Comparison of ENCODE assay signal across 36 cellular contexts in genomic region chr12:62458626-62459025, GRCh38.
"Had no signal": no experiment of that assay in that cellular context is flagged by ENCODE, and none has a peak within 500 bp of the region (broad histone marks: within the 10 kb centered on the region; RNA-seq: fewer than 3 reads in every experiment).

No MANE protein-coding gene starts in this region.

- H3K4me3 ChIP-seq: adrenal gland, ascending aorta, colonic mucosa had no signal

- H3K36me3 Mint-ChIP-seq: activated naive CD8-positive, alpha-beta T cell treated with anti-CD3 and anti-CD28 coated beads for 36 hours; brain had no signal

- FAIRE-seq: TTC549 had no signal

- H3K27me3 Mint-ChIP-seq: activated CD4-positive, alpha-beta memory T cell treated with anti-CD3 and anti-CD28 coated beads for 36 hours had no signal

- H3K9me3 ChIP-seq: adrenal gland, ascending aorta, colonic mucosa had no signal

- H3K27ac Mint-ChIP-seq: activated B cell treated with CpG ODN at 0.5 μM for 24 hours; activated CD4-positive, alpha-beta memory T cell treated with anti-CD3 and anti-CD28 coated beads for 36 hours; activated CD4-positive, alpha-beta T cell treated with anti-CD3 and anti-CD28 coated beads, Interleukin-2, amount 10 ng/mL, durations not matched to agents 24 days and 14 days; activated CD8-positive, alpha-beta T cell treated with anti-CD3 and anti-CD28 coated beads for 36 hours; activated naive CD4-positive, alpha-beta T cell treated with anti-CD3 and anti-CD28 coated beads for 36 hours; activated naive CD4-positive, alpha-beta T cell treated with anti-CD3 and anti-CD28 coated beads, Interleukin-2, amount 50 U/mL, for 72 hours; activated naive CD8-positive, alpha-beta T cell treated with anti-CD3 and anti-CD28 coated beads for 36 hours; activated T-cell treated with anti-CD3 and anti-CD28 coated beads, Interleukin-2, amount 50 U/mL, for 72 hours; activated T-helper 1 cell treated with anti-CD3 and anti-CD28 coated beads, Interleukin-12 subunit alpha, Interleukin-12 subunit beta, Interleukin-2, Interleukin-4 antibody, amounts not matched to agents 30 ng/mL and 10 ng/mL and 1 ng/mL, durations not matched to agents 14 hours and 24 hours and 36 hours; activated T-helper 17 cell treated with anti-CD3 and anti-CD28 coated beads, Interleukin-2, amount 50 U/mL, for 72 hours; brain; T-helper 1 cell treated with Interleukin-12 subunit alpha and Interleukin-12 subunit beta and Interleukin-4 antibody, amounts not matched to agents 30 μg/mL and 1 μg/mL, for 36 hours; T-helper 2 cell treated with Interferon-gamma antibody and Interleukin-4, amounts not matched to agents 5 μg/mL and 100 μg/mL, for 36 hours had no signal

- H3K4me1 Mint-ChIP-seq: activated B cell treated with CpG ODN at 0.5 μM for 24 hours; activated CD4-positive, alpha-beta T cell treated with anti-CD3 and anti-CD28 coated beads, Interleukin-2, amount 10 ng/mL, durations not matched to agents 24 days and 14 days; activated naive CD8-positive, alpha-beta T cell treated with anti-CD3 and anti-CD28 coated beads for 36 hours; activated T-helper 17 cell treated with anti-CD3 and anti-CD28 coated beads, Interleukin-2, amount 50 U/mL, for 72 hours; brain had no signal

- H3K9me3 Mint-ChIP-seq: activated T-helper 17 cell treated with anti-CD3 and anti-CD28 coated beads, Interleukin-2, amount 50 U/mL, for 72 hours had no signal

- DNase-seq: activated B cell treated with CpG ODN at 0.5 μM for 24 hours; activated CD4-positive, alpha-beta memory T cell treated with anti-CD3 and anti-CD28 coated beads for 36 hours; activated CD4-positive, alpha-beta T cell treated with anti-CD3 and anti-CD28 coated beads for 4 hours; activated CD4-positive, alpha-beta T cell treated with anti-CD3 and anti-CD28 coated beads, Interleukin-2, amount 10 ng/mL, durations not matched to agents 24 days and 14 days; activated CD4-positive, alpha-beta T cell treated with anti-CD3 and anti-CD28 coated beads, Interleukin-2, amount 50 U/mL, for 1 hour; activated CD4-positive, alpha-beta T cell treated with anti-CD3 and anti-CD28 coated beads, Interleukin-2, amount 50 U/mL, for 4 hours; activated CD4-positive, CD25-positive, alpha-beta regulatory T cell treated with anti-CD3 and anti-CD28 coated beads, Interleukin-2, amount 50 U/mL, for 72 hours; activated CD8-positive, alpha-beta memory T cell treated with anti-CD3 and anti-CD28 coated beads, Interleukin-2, amount 50 U/mL, for 4 hours; activated CD8-positive, alpha-beta T cell treated with anti-CD3 and anti-CD28 coated beads for 36 hours; activated effector memory CD4-positive, alpha-beta T cell treated with anti-CD3 and anti-CD28 coated beads, Interleukin-2, amount 50 U/mL, for 16 hours; activated gamma-delta T cell treated with Interleukin-2 at 50 U/mL for 16 hours; activated naive CD4-positive, alpha-beta T cell; activated naive CD4-positive, alpha-beta T cell treated with anti-CD3 and anti-CD28 coated beads for 36 hours; activated naive CD4-positive, alpha-beta T cell treated with anti-CD3 and anti-CD28 coated beads, Interleukin-2, amount 50 U/mL, for 16 hours; activated naive CD8-positive, alpha-beta T cell treated with anti-CD3 and anti-CD28 coated beads for 36 hours; activated T-cell treated with anti-CD3 and anti-CD28 coated beads for 4 hours; activated T-cell treated with anti-CD3 and anti-CD28 coated beads, Interleukin-2, amount 50 U/mL, for 1 hour; activated T-cell treated with anti-CD3 and anti-CD28 coated beads, Interleukin-2, amount 50 U/mL, for 4 hours; activated T-cell treated with anti-CD3 and anti-CD28 coated beads, Interleukin-2, amount 50 U/mL, for 72 hours; adrenal gland; amygdala; anterior cingulate cortex; central memory CD4-positive, alpha-beta T cell; colonic mucosa; T-helper 1 cell; T-helper 2 cell; T-helper 9 cell had no signal

- H3K27me3 ChIP-seq: adrenal gland, ascending aorta, colonic mucosa had no signal

- H3K27ac ChIP-seq: adrenal gland, ascending aorta, colonic mucosa, VCaP had no signal

- H3K36me3 ChIP-seq: adrenal gland, ascending aorta, colonic mucosa had no signal

- ATAC-seq: activated CD8-positive, alpha-beta T cell treated with anti-CD3 and anti-CD28 coated beads for 36 hours; activated naive CD4-positive, alpha-beta T cell treated with anti-CD3 and anti-CD28 coated beads, Interleukin-2, amount 50 U/mL, for 72 hours; activated T-cell treated with anti-CD3 and anti-CD28 coated beads, Interleukin-2, amount 50 U/mL, for 4 hours; activated T-cell treated with anti-CD3 and anti-CD28 coated beads, Interleukin-2, amount 50 U/mL, for 72 hours; activated T-helper 17 cell treated with anti-CD3 and anti-CD28 coated beads, Interleukin-2, amount 50 U/mL, for 72 hours had no signal

- H3K4me1 ChIP-seq: adrenal gland, ascending aorta, colonic mucosa had no signal

- H3K4me3 Mint-ChIP-seq: activated B cell treated with CpG ODN at 0.5 μM for 24 hours; activated CD4-positive, alpha-beta memory T cell treated with anti-CD3 and anti-CD28 coated beads for 36 hours; activated CD4-positive, alpha-beta T cell treated with anti-CD3 and anti-CD28 coated beads, Interleukin-2, amount 10 ng/mL, durations not matched to agents 24 days and 14 days; activated CD8-positive, alpha-beta T cell treated with anti-CD3 and anti-CD28 coated beads for 36 hours; activated naive CD4-positive, alpha-beta T cell treated with anti-CD3 and anti-CD28 coated beads for 36 hours; activated naive CD8-positive, alpha-beta T cell treated with anti-CD3 and anti-CD28 coated beads for 36 hours; activated T-cell treated with anti-CD3 and anti-CD28 coated beads, Interleukin-2, amount 50 U/mL, for 4 hours; activated T-cell treated with anti-CD3 and anti-CD28 coated beads, Interleukin-2, amount 50 U/mL, for 72 hours; activated T-helper 1 cell treated with anti-CD3 and anti-CD28 coated beads, Interleukin-12 subunit alpha, Interleukin-12 subunit beta, Interleukin-2, Interleukin-4 antibody, amounts not matched to agents 30 ng/mL and 10 ng/mL and 1 ng/mL, durations not matched to agents 14 hours and 24 hours and 36 hours; activated T-helper 17 cell treated with anti-CD3 and anti-CD28 coated beads, Interleukin-2, amount 50 U/mL, for 72 hours; brain; T-helper 1 cell treated with Interleukin-12 subunit alpha and Interleukin-12 subunit beta and Interleukin-4 antibody, amounts not matched to agents 30 μg/mL and 1 μg/mL, for 36 hours; T-helper 2 cell treated with Interferon-gamma antibody and Interleukin-4, amounts not matched to agents 5 μg/mL and 100 μg/mL, for 36 hours had no signal
